In the genomic region with DNA sequence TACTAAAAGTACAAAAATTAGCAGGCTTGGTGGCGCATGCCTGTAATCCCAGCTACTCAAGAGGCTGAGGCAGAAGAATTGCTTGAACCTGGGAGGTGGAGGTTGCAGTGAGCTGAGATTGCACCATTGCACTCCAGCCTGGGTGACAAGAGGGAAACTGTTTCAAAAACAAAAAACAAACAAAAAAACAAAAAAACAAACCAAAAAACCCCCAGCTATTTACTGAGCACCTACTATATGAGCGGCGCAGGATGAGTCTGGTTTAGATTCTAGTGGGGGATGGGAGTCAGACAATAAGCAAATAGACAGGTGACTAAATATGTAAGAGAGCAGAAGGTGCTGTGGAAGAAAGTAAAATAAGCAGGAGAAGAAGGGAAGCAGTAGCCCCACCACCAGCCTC, we compare ENCODE assay signal across 3 cellular contexts. TPM values are rescaled to one million over a fixed set of nuclear protein-coding genes. Genes with fewer than 3 reads are reported as not detected.
"Had no signal": no experiment of that assay in that cellular context is flagged by ENCODE, and none has a peak within 500 bp of the region (broad histone marks: within the 10 kb centered on the region; RNA-seq: fewer than 3 reads in every experiment).

No MANE protein-coding gene starts in this region.

RNA-seq across cellular contexts. Expression of gene BIK, which starts 5.6 kb away (rescaled TPM):
- total RNA-seq: mesenteric fat pad, occipital lobe, temporal lobe had no signal
